Comparison of ENCODE assay signal across 11 cellular contexts in genomic region chr3:111846717-111847116, GRCh38. TPM values are rescaled to one million over a fixed set of nuclear protein-coding genes. Genes with fewer than 3 reads are reported as not detected.
DNase-seq lines count a peak whose midpoint lies in the region; ATAC-seq and TF ChIP-seq lines count a peak whose summit lies in the region.
"Had no signal": no experiment of that assay in that cellular context is flagged by ENCODE, and none has a peak within 500 bp of the region (broad histone marks: within the 10 kb centered on the region; RNA-seq: fewer than 3 reads in every experiment).

No MANE protein-coding gene starts in this region.

- H2BK5ac ChIP-seq in mesenchymal stem cell (ENCODE audit: low read depth, low read length, poor library complexity, severe bottlenecking): no peak overlapping the region

- no peaks in the 10 kb centered on the region for H3K9me3 ChIP-seq in mesenchymal stem cell (ENCODE audit: control insufficient read depth, low read length)
- H3K9me3 ChIP-seq in vagina: no peaks in the 10 kb centered on the region

- no peak overlapping the region for H2BK15ac ChIP-seq in mesenchymal stem cell (ENCODE audit: low read depth, poor library complexity, severe bottlenecking)

- TF ChIP-seq CTCF in AG09319 (IDR thresholded peaks at IDR 0.05; ENCODE audit: low read depth, low read length) (no peak), vagina (IDR thresholded peaks at IDR 0.05) (no peak)

- no peak overlapping the region for H3K4me2 ChIP-seq in mesenchymal stem cell (ENCODE audit: low read length, poor library complexity, severe bottlenecking)

- H3K27me3 ChIP-seq in mesenchymal stem cell (ENCODE audit: control insufficient read depth in 1 of 2, insufficient read depth in 1 of 2, low read length in 2 of 2) (no peaks in the 10 kb centered on the region), vagina (no peaks in the 10 kb centered on the region)

- no peak overlapping the region for H4K8ac ChIP-seq in mesenchymal stem cell (ENCODE audit: low read length)

- no peak overlapping the region for H2AFZ ChIP-seq in mesenchymal stem cell (ENCODE audit: low read depth, low read length)

- H3K4me1 ChIP-seq in mesenchymal stem cell (ENCODE audit: control insufficient read depth, insufficient read depth, low read depth, low read length): no peaks in the 10 kb centered on the region
- peaks cover 9% of the 10 kb centered on the region for H3K4me1 ChIP-seq in vagina

- H3K4me3 ChIP-seq in mesenchymal stem cell (ENCODE audit: insufficient read depth in 1 of 2, low read depth in 1 of 2, low read length in 2 of 2) (no peak overlapping the region), vagina (no peak overlapping the region)

- no peak overlapping the region for H3K23ac ChIP-seq in mesenchymal stem cell (ENCODE audit: low read length in 2 of 2)

- H3K14ac ChIP-seq in mesenchymal stem cell (ENCODE audit: low read length in 2 of 2): no peak overlapping the region

- 17% methylated on average over 2 of the region's 2 CpGs for WGBS in mesenchymal stem cell

- intact Hi-C loops in vagina (cut with DNase I): no loop called here

- no peak overlapping the region for H3K4ac ChIP-seq in mesenchymal stem cell (ENCODE audit: low read depth in 1 of 2, low read length in 2 of 2)

- no peak overlapping the region for H3K18ac ChIP-seq in mesenchymal stem cell (ENCODE audit: low read depth in 1 of 2, low read length in 2 of 2)

- DNase-seq in AG09319 (ENCODE audit: extremely low read depth, low read depth) (peak; percentile 75), M059J (ENCODE audit: low read depth) (peak; percentile 90), dermis microvascular lymphatic vessel endothelial cell (ENCODE audit: low read depth in 2 of 2) (peak; percentile 86 to 89), mesenchymal stem cell (peak; percentile 85), vagina (ENCODE audit: extremely low spot score in 2 of 2) (no peak)
- DNase-seq in NK-92 treated with Interleukin-12 subunit alpha and Interleukin-12 subunit beta, amount 100 ng/mL, for 24 hours (lab: John Stamatoyannopoulos, UW): no peak
- DNase-seq: activated naive CD4-positive, alpha-beta T cell treated with anti-CD3 and anti-CD28 coated beads, Interleukin-2, amount 10 ng/mL, durations not matched to agents 7 days and 5 days; C1 segment of cervical spinal cord; NCI-H2081 had no signal

- H2AK5ac ChIP-seq in mesenchymal stem cell (ENCODE audit: low read length, severe bottlenecking): no peak overlapping the region

- no peak for TF ChIP-seq POLR2A in vagina (IDR thresholded peaks at IDR 0.05)

- H2BK120ac ChIP-seq in mesenchymal stem cell (ENCODE audit: low read depth, low read length): no peak overlapping the region

- no peak overlapping the region for H4K91ac ChIP-seq in mesenchymal stem cell (ENCODE audit: low read length)

- peak overlapping the region; percentile 45 for H3K9ac ChIP-seq in mesenchymal stem cell (ENCODE audit: low read length)

- H3K36me3 ChIP-seq in mesenchymal stem cell (ENCODE audit: control insufficient read depth in 1 of 2, insufficient read depth in 2 of 2, low read depth in 1 of 2, low read length in 2 of 2) (no peaks in the 10 kb centered on the region), vagina (no peaks in the 10 kb centered on the region)

- ATAC-seq in HG03565 (IDR thresholded peaks at IDR 0.05; ENCODE audit: unreplicated experiment): no peak
- no peak for ATAC-seq in GM18858 (IDR thresholded peaks at IDR 0.05; ENCODE audit: unreplicated experiment)

- H3K27ac ChIP-seq in mesenchymal stem cell (ENCODE audit: low read length, poor library complexity, severe bottlenecking) (no peak overlapping the region), vagina (no peak overlapping the region)

- no peaks in the 10 kb centered on the region for H3K79me1 ChIP-seq in mesenchymal stem cell (replicated peaks; ENCODE audit: low read length, poor library complexity, severe bottlenecking)

- H2BK12ac ChIP-seq in mesenchymal stem cell (ENCODE audit: low read length in 2 of 2): no peak overlapping the region

RNA-seq across cellular contexts. Expression of gene PHLDB2, which starts 12.3 kb away (rescaled TPM):
- total RNA-seq in M059J (2014; rRNA removed; shearing (Covaris generic)): 63.7 and 89.3 TPM in 2 replicates
- total RNA-seq in dermis microvascular lymphatic vessel endothelial cell (35.2 and 49.4 TPM in 2 replicates), vagina (66.8 TPM)
- 17.0 TPM for polyA plus RNA-seq in mesenchymal stem cell (2013, experiment 1 of 2)
- polyA plus RNA-seq in mesenchymal stem cell (2013, experiment 2 of 2): 17.5 TPM

Comparison
In these comparisons a context has a peak if more than half of its experiments do, and no peak if none do; other contexts are left out.
1. DNase-seq: peak in AG09319 (single experiment), M059J (single experiment), dermis microvascular lymphatic vessel endothelial cell (2 of 2) and mesenchymal stem cell (single experiment); none in NK-92 treated with Interleukin-12 subunit alpha and Interleukin-12 subunit beta, amount 100 ng/mL, for 24 hours (single experiment) and vagina (0 of 2).